23 cellular contexts compared by ENCODE assay signal in the genomic region with DNA sequence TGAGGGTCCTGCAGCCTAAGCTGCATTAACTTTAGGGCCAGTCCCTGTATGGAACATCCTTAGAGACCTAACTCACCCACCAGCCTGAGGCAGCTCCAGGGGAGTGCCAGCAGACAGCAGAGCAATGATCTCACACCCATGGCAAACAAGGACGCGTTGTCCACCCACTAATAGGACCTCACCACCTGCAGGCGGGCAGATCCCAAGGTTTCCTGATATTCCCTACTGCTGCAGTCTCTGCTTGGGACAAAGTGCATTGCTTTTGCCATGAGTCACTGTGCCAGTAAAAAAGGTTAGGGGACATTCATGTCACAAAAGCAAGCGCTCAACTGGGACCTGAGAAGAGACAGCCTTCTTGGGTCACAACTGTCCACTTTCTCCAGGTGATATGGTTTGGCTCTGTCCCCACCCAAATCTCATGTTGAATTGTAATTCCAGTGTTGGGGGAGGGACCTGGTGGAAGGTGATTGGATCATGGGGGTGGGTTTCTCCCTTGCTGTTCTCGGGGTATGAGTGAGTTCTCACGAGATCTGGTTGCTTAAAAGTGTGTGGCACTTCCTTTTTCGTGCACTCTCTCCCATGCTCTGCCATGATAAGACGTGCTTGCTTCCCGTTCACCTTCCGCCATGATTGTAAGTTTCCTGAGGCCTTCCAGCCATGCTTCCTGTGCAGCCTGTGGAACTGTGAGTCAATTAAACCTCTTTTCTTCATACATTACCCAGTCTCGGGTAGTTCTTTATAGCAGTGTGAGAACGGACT.
DNase-seq lines count a peak whose midpoint lies in the region; ATAC-seq, FAIRE-seq and TF ChIP-seq lines count a peak whose summit lies in the region.
"Had no signal": no experiment of that assay in that cellular context is flagged by ENCODE, and none has a peak within 500 bp of the region (broad histone marks: within the 10 kb centered on the region; RNA-seq: fewer than 3 reads in every experiment).

No MANE protein-coding gene starts in this region.

- no peaks in the 10 kb centered on the region for H3K36me3 ChIP-seq in smooth muscle cell (ENCODE audit: low read depth)
- H3K36me3 ChIP-seq: MG63 had no signal

- FAIRE-seq in GM12891 (lab: Jason Lieb, UNC) = no peak
- FAIRE-seq: H54, HTR-8/SVneo had no signal

- no peaks in the 10 kb centered on the region for H3K4me1 ChIP-seq in smooth muscle cell (ENCODE audit: low read depth)

- ATAC-seq in left colon = peak; percentile 96
- no peak for ATAC-seq in GM18907 (IDR thresholded peaks at IDR 0.05; ENCODE audit: unreplicated experiment)
- ATAC-seq in HG03354 (IDR thresholded peaks at IDR 0.05; ENCODE audit: poor library complexity, severe bottlenecking, unreplicated experiment) = no peak
- ATAC-seq: Panc1 had no signal

- H3K27me3 ChIP-seq in smooth muscle cell (ENCODE audit: low read depth) = no peaks in the 10 kb centered on the region
- H3K27me3 ChIP-seq: MG63 had no signal

- no peak for TF ChIP-seq POLR2A in GM12891 (IDR thresholded peaks at IDR 0.05; ENCODE audit: low read depth, low read length)

- no peak overlapping the region for H3K9ac ChIP-seq in smooth muscle cell (ENCODE audit: low read depth)
- H3K9ac ChIP-seq: SK-N-SH had no signal

- H3K27ac ChIP-seq in smooth muscle cell (ENCODE audit: low read depth) = no peak overlapping the region

- 92% methylated on average over 12 of the region's 12 CpGs for WGBS in smooth muscle cell (ENCODE audit: low lambda C conversion rate)

- no peak for TF ChIP-seq CTCF in smooth muscle cell (IDR thresholded peaks at IDR 0.05; ENCODE audit: borderline replicate concordance, insufficient read depth, poor library complexity, severe bottlenecking)

- H3K4me3 ChIP-seq in smooth muscle cell = no peak overlapping the region
- H3K4me3 ChIP-seq: MG63 had no signal

- peak overlapping the region; percentile 49 for H2AFZ ChIP-seq in smooth muscle cell (ENCODE audit: low read depth)

- H4K20me1 ChIP-seq in smooth muscle cell (ENCODE audit: low read depth) = no peaks in the 10 kb centered on the region

- DNase-seq in GM12891 (ENCODE audit: insufficient read length, low spot score) (no peak), SW480 (ENCODE audit: low spot score) (peak; percentile 22), left colon (peak; percentile 40 to 78), smooth muscle cell (lab: John Stamatoyannopoulos, UW; ENCODE audit: unreplicated experiment) (no peak), NOMO-1 (lab: John Stamatoyannopoulos, UW; ENCODE audit: unreplicated experiment in 2 of 2) (no peak)
- DNase-seq: 8988T, ACHN, Calu3, DND-41, KG1, MG63, NCI-H1105 treated with DMSO at 0.1 percent for 48 hours, NCI-H1694, NCI-H2029 treated with DMSO at 0.1 percent for 48 hours, NCI-H446 treated with DMSO at 0.1 percent for 48 hours, NCI-H526, NCI-H82, SK-N-SH had no signal

- intact Hi-C loops in left colon (cut with DNase I, micrococcal nuclease) = no loop called here

- no peak overlapping the region for H3K4me2 ChIP-seq in smooth muscle cell
- H3K4me2 ChIP-seq: SK-N-SH had no signal

- no peaks in the 10 kb centered on the region for H3F3A ChIP-seq in smooth muscle cell (ENCODE audit: low read depth)

- no peaks in the 10 kb centered on the region for H3K9me3 ChIP-seq in smooth muscle cell (replicated peaks; ENCODE audit: low read depth)
- H3K9me3 ChIP-seq: MG63, SK-N-SH had no signal

- H3K79me2 ChIP-seq in smooth muscle cell (ENCODE audit: low read depth) = no peaks in the 10 kb centered on the region

TF ChIP-seq in GM12891, 5 proteins besides CTCF, POLR2A, EP300 and RAD21:
- 0 out of 2 replicates have a peak, but pooled peaks have one; percentile 11 for TF ChIP-seq SPI1 (IDR thresholded peaks at IDR 0.05; ENCODE audit: low read depth, low read length)
- TF ChIP-seq POLR2AphosphoS5 (IDR thresholded peaks at IDR 0.05; ENCODE audit: low read depth, low read length) = no peak

Comparison
In these comparisons a context has a peak if more than half of its experiments do, and no peak if none do; other contexts are left out.
1. DNase-seq: peak in SW480 (single experiment) and left colon (2 of 2); none in GM12891 (single experiment), smooth muscle cell (single experiment) and NOMO-1 (0 of 2).